Comparison of ENCODE assay signal across 1 cellular context in genomic region chr1:248825136-248825535, GRCh38.
TF ChIP-seq lines count a peak whose summit lies in the region.

No MANE protein-coding gene starts in this region.

TF ChIP-seq in HepG2, 621 proteins besides CTCF, POLR2A, EP300 and RAD21:
- no peak for TF ChIP-seq ZFP1 (CRISPR knock-in tag; IDR thresholded peaks at IDR 0.05)
- TF ChIP-seq SIX1 (CRISPR knock-in tag; IDR thresholded peaks at IDR 0.05; ENCODE audit: borderline replicate concordance) = no peak
- no peak for TF ChIP-seq ZFAT (CRISPR knock-in tag; conservative IDR thresholded peaks at IDR 0.05)
- TF ChIP-seq RBM22 (optimal IDR thresholded peaks at IDR 0.05; ENCODE audit: low read length) = no peak
- TF ChIP-seq ZNF18 (CRISPR knock-in tag; IDR thresholded peaks at IDR 0.05; ENCODE audit: insufficient replicate concordance) = peak; percentile 44
- TF ChIP-seq ZNF329 (CRISPR knock-in tag; IDR thresholded peaks at IDR 0.05; ENCODE audit: low read depth) = 0 out of 2 replicates have a peak, but pooled peaks have one; percentile 28
- TF ChIP-seq ZNF724P (CRISPR knock-in tag; IDR thresholded peaks at IDR 0.05; ENCODE audit: borderline replicate concordance) = 0 out of 2 replicates have a peak, but pooled peaks have one; percentile 15
- TF ChIP-seq STAT5B (CRISPR knock-in tag; IDR thresholded peaks at IDR 0.05) = no peak
- no peak for TF ChIP-seq ZNF543 (CRISPR knock-in tag; IDR thresholded peaks at IDR 0.05)
- TF ChIP-seq PITX1 (CRISPR knock-in tag; IDR thresholded peaks at IDR 0.05) = no peak
- TF ChIP-seq ZSCAN9 (CRISPR knock-in tag; IDR thresholded peaks at IDR 0.05; ENCODE audit: borderline replicate concordance) = no peak
- no peak for TF ChIP-seq CREB3 (CRISPR knock-in tag; IDR thresholded peaks at IDR 0.05)
- no peak for TF ChIP-seq NR3C1 (CRISPR knock-in tag; IDR thresholded peaks at IDR 0.05)
- TF ChIP-seq SMARCC2 (IDR thresholded peaks at IDR 0.05) = no peak
- TF ChIP-seq DDIT3 (CRISPR knock-in tag; IDR thresholded peaks at IDR 0.05) = no peak
